In genomic region chr6:116349216-116349615, GRCh38 we compare ENCODE assay signal across 21 cellular contexts. TPM values are rescaled to one million over a fixed set of nuclear protein-coding genes. Genes with fewer than 3 reads are reported as not detected.
DNase-seq lines count a peak whose midpoint lies in the region; ATAC-seq, FAIRE-seq and TF ChIP-seq lines count a peak whose summit lies in the region.
"Had no signal": no experiment of that assay in that cellular context is flagged by ENCODE, and none has a peak within 500 bp of the region (broad histone marks: within the 10 kb centered on the region; RNA-seq: fewer than 3 reads in every experiment).

No MANE protein-coding gene starts in this region.

- H3K4me1 ChIP-seq in CD4-positive, alpha-beta memory T cell (ENCODE audit: insufficient read depth, low read length), result no peaks in the 10 kb centered on the region
- H3K4me1 ChIP-seq in right lobe of liver, result no peaks in the 10 kb centered on the region
- H3K4me1 ChIP-seq: BLaER1 had no signal

- H3K36me3 ChIP-seq in H7 (replicated peaks; ENCODE audit: control insufficient read depth, insufficient read depth, low read length) (no peaks in the 10 kb centered on the region), right lobe of liver (no peaks in the 10 kb centered on the region)
- no peaks in the 10 kb centered on the region for H3K36me3 ChIP-seq in CD4-positive, alpha-beta memory T cell (ENCODE audit: insufficient read depth, low read length)
- H3K36me3 ChIP-seq: BLaER1 had no signal

- DNase-seq in GM12892 (ENCODE audit: insufficient read length) (no peak), OCI-M1 (lab: John Stamatoyannopoulos, UW) (peak; percentile 25), iris pigment epithelial cell (ENCODE audit: low read depth) (peak; percentile 45), type B pancreatic cell (ENCODE audit: extremely low spot score, unreplicated experiment) (no peak), H7 (no peak), right lobe of liver (no peak)
- DNase-seq in CD4-positive, alpha-beta memory T cell, result no peak
- DNase-seq: 8988T; Calu3; CD8-positive, alpha-beta T cell; DMS79 treated with DMSO at 0.1 percent for 48 hours; GF-D8; GM23248; HFFc6 had no signal

- TF ChIP-seq POLR2A in GM12892 (IDR thresholded peaks at IDR 0.05; ENCODE audit: low read depth, low read length) (no peak), right lobe of liver (IDR thresholded peaks at IDR 0.05) (no peak)

- H3K27ac Mint-ChIP-seq in type B pancreatic cell, result peak overlapping the region; percentile 21
- no peak overlapping the region for H3K27ac Mint-ChIP-seq in CD4-positive, alpha-beta memory T cell
- H3K27ac Mint-ChIP-seq: CD14-positive monocyte; CD8-positive, alpha-beta T cell; HFFc6 had no signal

- ATAC-seq in right lobe of liver, result no peak
- ATAC-seq: CD8-positive, alpha-beta T cell; GM12878; HCT116; K562 had no signal

- TF ChIP-seq CTCF in type B pancreatic cell (conservative IDR thresholded peaks at IDR 0.05), result no peak
- TF ChIP-seq CTCF in right lobe of liver (IDR thresholded peaks at IDR 0.05), result no peak

- H3K27ac ChIP-seq in CD4-positive, alpha-beta memory T cell (ENCODE audit: low read depth, low read length), result no peak overlapping the region
- no peak overlapping the region for H3K27ac ChIP-seq in right lobe of liver
- H3K27ac ChIP-seq: BLaER1, GM23248 had no signal

- no peaks in the 10 kb centered on the region for H3K9me3 ChIP-seq in CD4-positive, alpha-beta memory T cell (ENCODE audit: control insufficient read depth in 1 of 2, low read length in 2 of 2)
- no peaks in the 10 kb centered on the region for H3K9me3 ChIP-seq in right lobe of liver

- CTCF ChIA-PET in CD4-positive, alpha-beta memory T cell (lab: Charles Lee; ENCODE audit: partially characterized antibody), result no interaction called here

- no peaks in the 10 kb centered on the region for H3K9me3 Mint-ChIP-seq in type B pancreatic cell
- peaks cover 0 to 10% (median 3%) of the 10 kb centered on the region in 8 donors for H3K9me3 Mint-ChIP-seq in CD4-positive, alpha-beta memory T cell
- H3K9me3 Mint-ChIP-seq: CD8-positive, alpha-beta T cell had no signal

- 20% methylated on average over 1 of the region's 2 CpGs for WGBS in right lobe of liver (ENCODE audit: insufficient coverage, low coverage, low lambda C conversion rate, missing lambda C conversion rate)

- no peak overlapping the region for H3K4me3 Mint-ChIP-seq in type B pancreatic cell
- H3K4me3 Mint-ChIP-seq in CD4-positive, alpha-beta memory T cell, result no peak overlapping the region
- H3K4me3 Mint-ChIP-seq: CD14-positive monocyte; CD8-positive, alpha-beta T cell; HFFc6 had no signal

- intact Hi-C loops in CD4-positive, alpha-beta memory T cell (cut with micrococcal nuclease), result no loop called here
- intact Hi-C loops in right lobe of liver (cut with DNase I), result no loop called here

- H3K4me1 Mint-ChIP-seq in type B pancreatic cell (ENCODE audit: unreplicated experiment), result peaks cover 3% of the 10 kb centered on the region
- H3K4me1 Mint-ChIP-seq in CD4-positive, alpha-beta memory T cell, result no peaks in the 10 kb centered on the region

- peak; percentile 36 for FAIRE-seq in GM12892 (lab: Jason Lieb, UNC)
- FAIRE-seq: GM12878, GM19239, H54, K562 had no signal

- H3K36me3 Mint-ChIP-seq in type B pancreatic cell, result no peaks in the 10 kb centered on the region
- H3K36me3 Mint-ChIP-seq in CD4-positive, alpha-beta memory T cell, result peaks cover 0 to 2% of the 10 kb centered on the region in 2 donors
- H3K36me3 Mint-ChIP-seq: CD14-positive monocyte; CD8-positive, alpha-beta T cell had no signal

- POLR2A ChIA-PET in CD4-positive, alpha-beta memory T cell (lab: Charles Lee; ENCODE audit: partially characterized antibody), result no interaction called here

- no peaks in the 10 kb centered on the region for H3K27me3 Mint-ChIP-seq in type B pancreatic cell
- H3K27me3 Mint-ChIP-seq in CD4-positive, alpha-beta memory T cell, result no peaks in the 10 kb centered on the region

- H3K4me3 ChIP-seq in H7 (ENCODE audit: insufficient read depth, low read depth, low read length) (no peak overlapping the region), right lobe of liver (no peak overlapping the region)
- no peak overlapping the region for H3K4me3 ChIP-seq in CD4-positive, alpha-beta memory T cell (ENCODE audit: low read length in 2 of 2)
- H3K4me3 ChIP-seq: BLaER1, GM12878, GM23248, K562 had no signal

- no peaks in the 10 kb centered on the region for H3K27me3 ChIP-seq in H7 (ENCODE audit: control insufficient read depth, insufficient read depth, low read length)
- H3K27me3 ChIP-seq in CD4-positive, alpha-beta memory T cell (ENCODE audit: insufficient read depth, low read length), result no peaks in the 10 kb centered on the region
- H3K27me3 ChIP-seq in right lobe of liver, result no peaks in the 10 kb centered on the region
- H3K27me3 ChIP-seq: BLaER1 had no signal

RNA-seq across cellular contexts. Expression of gene DSE, which starts 21.5 kb away (rescaled TPM):
- 36.6 TPM for polyA plus RNA-seq in GM12892 (2012; ENCODE audit: missing spikeins)
- total RNA-seq in type B pancreatic cell (ENCODE audit: low replicate concordance) (16.7 and 80.5 TPM in 2 replicates), right lobe of liver (10 to 100 TPM in 4 of 6 experiments, 1 to 10 TPM in 2; 8.2 to 17.4 (median 12.2) TPM)
- total RNA-seq in H7 (2014; rRNA removed; shearing (Covaris generic)), result 39.5 and 48.1 TPM in 2 replicates
- total RNA-seq in CD4-positive, alpha-beta memory T cell, result 1 to 10 TPM; 6.0 to 9.0 TPM
- 1 to 10 TPM; 1.9 to 5.7 TPM for polyA plus RNA-seq in CD4-positive, alpha-beta memory T cell

Comparison
In these comparisons a context has a peak if more than half of its experiments do, and no peak if none do; other contexts are left out.
1. DNase-seq: peak in OCI-M1 (single experiment) and iris pigment epithelial cell (single experiment); none in GM12892 (single experiment), type B pancreatic cell (single experiment), H7 (single experiment), CD4-positive, alpha-beta memory T cell (0 of 5) and right lobe of liver (0 of 3).